In the genomic region with DNA sequence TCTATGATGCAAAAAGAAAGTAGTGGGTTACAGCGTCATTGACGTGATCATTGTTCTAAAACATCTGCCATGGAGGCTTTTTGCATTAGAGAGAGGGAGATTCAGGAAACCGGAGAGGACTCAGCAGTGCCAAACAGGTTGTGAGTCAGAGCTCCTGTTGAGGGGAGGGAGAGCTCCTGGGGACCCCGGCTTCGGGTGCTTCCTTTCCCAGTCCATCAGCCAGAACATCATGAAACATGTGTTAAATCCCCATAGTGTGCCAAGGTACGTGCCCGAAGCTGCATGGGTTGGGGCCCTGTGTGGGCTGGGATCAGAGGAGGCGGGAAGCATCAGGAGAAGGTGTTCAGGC, we compare ENCODE assay signal across 1 cellular context.
TF ChIP-seq lines count a peak whose summit lies in the region.

No MANE protein-coding gene starts in this region.

TF ChIP-seq in GM23338, 12 proteins besides CTCF, POLR2A, EP300 and RAD21 (continued from another document):
- TF ChIP-seq, protein P1, sequence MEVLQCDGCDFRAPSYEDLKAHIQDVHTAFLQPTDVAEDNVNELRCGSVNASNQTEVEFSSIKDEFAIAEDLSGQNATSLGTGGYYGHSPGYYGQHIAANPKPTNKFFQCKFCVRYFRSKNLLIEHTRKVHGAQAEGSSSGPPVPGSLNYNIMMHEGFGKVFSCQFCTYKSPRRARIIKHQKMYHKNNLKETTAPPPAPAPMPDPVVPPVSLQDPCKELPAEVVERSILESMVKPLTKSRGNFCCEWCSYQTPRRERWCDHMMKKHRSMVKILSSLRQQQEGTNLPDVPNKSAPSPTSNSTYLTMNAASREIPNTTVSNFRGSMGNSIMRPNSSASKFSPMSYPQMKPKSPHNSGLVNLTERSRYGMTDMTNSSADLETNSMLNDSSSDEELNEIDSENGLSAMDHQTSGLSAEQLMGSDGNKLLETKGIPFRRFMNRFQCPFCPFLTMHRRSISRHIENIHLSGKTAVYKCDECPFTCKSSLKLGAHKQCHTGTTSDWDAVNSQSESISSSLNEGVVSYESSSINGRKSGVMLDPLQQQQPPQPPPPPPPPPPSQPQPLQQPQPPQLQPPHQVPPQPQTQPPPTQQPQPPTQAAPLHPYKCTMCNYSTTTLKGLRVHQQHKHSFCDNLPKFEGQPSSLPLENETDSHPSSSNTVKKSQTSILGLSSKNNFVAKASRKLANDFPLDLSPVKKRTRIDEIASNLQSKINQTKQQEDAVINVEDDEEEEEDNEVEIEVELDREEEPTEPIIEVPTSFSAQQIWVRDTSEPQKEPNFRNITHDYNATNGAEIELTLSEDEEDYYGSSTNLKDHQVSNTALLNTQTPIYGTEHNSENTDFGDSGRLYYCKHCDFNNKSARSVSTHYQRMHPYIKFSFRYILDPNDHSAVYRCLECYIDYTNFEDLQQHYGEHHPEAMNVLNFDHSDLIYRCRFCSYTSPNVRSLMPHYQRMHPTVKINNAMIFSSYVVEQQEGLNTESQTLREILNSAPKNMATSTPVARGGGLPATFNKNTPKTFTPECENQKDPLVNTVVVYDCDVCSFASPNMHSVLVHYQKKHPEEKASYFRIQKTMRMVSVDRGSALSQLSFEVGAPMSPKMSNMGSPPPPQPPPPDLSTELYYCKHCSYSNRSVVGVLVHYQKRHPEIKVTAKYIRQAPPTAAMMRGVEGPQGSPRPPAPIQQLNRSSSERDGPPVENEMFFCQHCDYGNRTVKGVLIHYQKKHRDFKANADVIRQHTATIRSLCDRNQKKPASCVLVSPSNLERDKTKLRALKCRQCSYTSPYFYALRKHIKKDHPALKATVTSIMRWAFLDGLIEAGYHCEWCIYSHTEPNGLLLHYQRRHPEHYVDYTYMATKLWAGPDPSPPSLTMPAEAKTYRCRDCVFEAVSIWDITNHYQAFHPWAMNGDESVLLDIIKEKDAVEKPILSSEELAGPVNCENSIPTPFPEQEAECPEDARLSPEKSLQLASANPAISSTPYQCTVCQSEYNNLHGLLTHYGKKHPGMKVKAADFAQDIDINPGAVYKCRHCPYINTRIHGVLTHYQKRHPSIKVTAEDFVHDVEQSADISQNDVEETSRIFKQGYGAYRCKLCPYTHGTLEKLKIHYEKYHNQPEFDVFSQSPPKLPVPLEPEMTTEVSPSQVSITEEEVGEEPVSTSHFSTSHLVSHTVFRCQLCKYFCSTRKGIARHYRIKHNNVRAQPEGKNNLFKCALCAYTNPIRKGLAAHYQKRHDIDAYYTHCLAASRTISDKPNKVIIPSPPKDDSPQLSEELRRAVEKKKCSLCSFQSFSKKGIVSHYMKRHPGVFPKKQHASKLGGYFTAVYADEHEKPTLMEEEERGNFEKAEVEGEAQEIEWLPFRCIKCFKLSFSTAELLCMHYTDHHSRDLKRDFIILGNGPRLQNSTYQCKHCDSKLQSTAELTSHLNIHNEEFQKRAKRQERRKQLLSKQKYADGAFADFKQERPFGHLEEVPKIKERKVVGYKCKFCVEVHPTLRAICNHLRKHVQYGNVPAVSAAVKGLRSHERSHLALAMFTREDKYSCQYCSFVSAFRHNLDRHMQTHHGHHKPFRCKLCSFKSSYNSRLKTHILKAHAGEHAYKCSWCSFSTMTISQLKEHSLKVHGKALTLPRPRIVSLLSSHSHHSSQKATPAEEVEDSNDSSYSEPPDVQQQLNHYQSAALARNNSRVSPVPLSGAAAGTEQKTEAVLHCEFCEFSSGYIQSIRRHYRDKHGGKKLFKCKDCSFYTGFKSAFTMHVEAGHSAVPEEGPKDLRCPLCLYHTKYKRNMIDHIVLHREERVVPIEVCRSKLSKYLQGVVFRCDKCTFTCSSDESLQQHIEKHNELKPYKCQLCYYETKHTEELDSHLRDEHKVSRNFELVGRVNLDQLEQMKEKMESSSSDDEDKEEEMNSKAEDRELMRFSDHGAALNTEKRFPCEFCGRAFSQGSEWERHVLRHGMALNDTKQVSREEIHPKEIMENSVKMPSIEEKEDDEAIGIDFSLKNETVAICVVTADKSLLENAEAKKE (CRISPR knock-in tag; IDR thresholded peaks at IDR 0.05), result no peak
- TF ChIP-seq JUNB (IDR thresholded peaks at IDR 0.05; ENCODE audit: unreplicated experiment) (no peak), ZNF114 (CRISPR knock-in tag; IDR thresholded peaks at IDR 0.05) (no peak)
- TF ChIP-seq, protein P2, sequence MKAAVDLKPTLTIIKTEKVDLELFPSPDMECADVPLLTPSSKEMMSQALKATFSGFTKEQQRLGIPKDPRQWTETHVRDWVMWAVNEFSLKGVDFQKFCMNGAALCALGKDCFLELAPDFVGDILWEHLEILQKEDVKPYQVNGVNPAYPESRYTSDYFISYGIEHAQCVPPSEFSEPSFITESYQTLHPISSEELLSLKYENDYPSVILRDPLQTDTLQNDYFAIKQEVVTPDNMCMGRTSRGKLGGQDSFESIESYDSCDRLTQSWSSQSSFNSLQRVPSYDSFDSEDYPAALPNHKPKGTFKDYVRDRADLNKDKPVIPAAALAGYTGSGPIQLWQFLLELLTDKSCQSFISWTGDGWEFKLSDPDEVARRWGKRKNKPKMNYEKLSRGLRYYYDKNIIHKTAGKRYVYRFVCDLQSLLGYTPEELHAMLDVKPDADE (IDR thresholded peaks at IDR 0.05), result no peak
